ENCODE assay signal across 7 cellular contexts in the genomic region with DNA sequence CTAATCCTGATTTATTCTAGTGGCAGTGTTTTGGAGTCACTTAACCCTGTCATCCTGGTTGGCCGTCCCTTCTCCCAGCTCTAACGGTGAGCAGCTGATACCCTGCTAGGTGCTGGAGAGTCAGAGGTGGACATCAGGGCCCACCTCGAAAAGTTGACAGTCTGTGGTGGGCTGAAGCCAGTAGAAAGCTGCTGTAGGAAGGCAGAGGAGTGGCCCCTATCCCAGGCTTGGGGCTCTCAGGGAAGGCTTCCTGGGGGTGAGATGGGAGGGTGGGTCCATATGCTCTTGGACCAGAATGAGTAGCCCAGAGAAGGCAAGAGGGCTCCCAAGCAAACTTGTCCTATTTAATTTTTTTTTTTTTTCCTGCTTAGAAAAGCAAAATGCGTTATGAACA. TPM values are rescaled to one million over a fixed set of nuclear protein-coding genes. Genes with fewer than 3 reads are reported as not detected.
DNase-seq lines count a peak whose midpoint lies in the region; FAIRE-seq and TF ChIP-seq lines count a peak whose summit lies in the region.

No MANE protein-coding gene starts in this region.

- FAIRE-seq in small intestine (lab: Jason Lieb, UNC) = no peak

- H4K20me1 ChIP-seq in GM23248 (ENCODE audit: insufficient read depth) = peaks cover 28% of the 10 kb centered on the region

- in situ Hi-C loops in GM23248 (cut with MboI) = no loop called here

- TF ChIP-seq POLR2A in esophagus squamous epithelium (IDR thresholded peaks at IDR 0.05) = no peak

- H3K9ac ChIP-seq in GM23248 = peak overlapping the region; percentile 47
- peak overlapping the region in 2 of 3 donors; percentile 20 to 98 for H3K9ac ChIP-seq in skeletal muscle tissue (ENCODE audit: low read depth in 1 of 3, low read length in 3 of 3)

- peaks cover 46% of the 10 kb centered on the region for H3K79me2 ChIP-seq in GM23248 (ENCODE audit: insufficient read depth)

- peaks cover 29% of the 10 kb centered on the region for H3K4me1 ChIP-seq in GM23248 (ENCODE audit: insufficient read depth)
- peaks cover 10% of the 10 kb centered on the region for H3K4me1 ChIP-seq in SJCRH30
- H3K4me1 ChIP-seq in esophagus squamous epithelium = peaks cover 17 to 40% (median 27%) of the 10 kb centered on the region in 3 donors
- peaks cover 16 to 27% (median 23%) of the 10 kb centered on the region in 3 donors for H3K4me1 ChIP-seq in skeletal muscle tissue (ENCODE audit: control insufficient read depth in 3 of 3, insufficient read depth in 3 of 3, low read length in 3 of 3)
- H3K4me1 ChIP-seq in small intestine (ENCODE audit: control insufficient read depth in 2 of 2, insufficient read depth in 1 of 2, low read depth in 1 of 2, low read length in 1 of 2) = peaks cover 0 to 3% of the 10 kb centered on the region in 2 donors

- no peak overlapping the region for H3K27ac ChIP-seq in GM23248
- no peak overlapping the region for H3K27ac ChIP-seq in SJCRH30
- peak overlapping the region in 2 of 4 donors; percentile 94 to 99 for H3K27ac ChIP-seq in esophagus squamous epithelium
- no peak overlapping the region for H3K27ac ChIP-seq in skeletal muscle tissue (ENCODE audit: low read depth, low read length)
- no peak overlapping the region for H3K27ac ChIP-seq in small intestine (ENCODE audit: low read depth in 1 of 2, low read length in 1 of 2)

- H3K9me3 ChIP-seq in GM23248 (ENCODE audit: low read depth) (no peaks in the 10 kb centered on the region), SJCRH30 (replicated peaks) (no peaks in the 10 kb centered on the region), esophagus squamous epithelium (no peaks in the 10 kb centered on the region), skeletal muscle tissue (ENCODE audit: control insufficient read depth in 3 of 3, low read length in 3 of 3) (no peaks in the 10 kb centered on the region), small intestine (ENCODE audit: control insufficient read depth, low read depth) (no peaks in the 10 kb centered on the region)

- peak overlapping the region; percentile 88 for H2AFZ ChIP-seq in GM23248

- intact Hi-C loops in esophagus squamous epithelium (cut with DNase I) = no loop called here

- H3K4me3 ChIP-seq in GM23248 = peak overlapping the region; percentile 95
- H3K4me3 ChIP-seq in SJCRH30 = peak overlapping the region; percentile 98
- H3K4me3 ChIP-seq in esophagus squamous epithelium = peak overlapping the region in 3 of 4 donors; percentile 79 to 100 (median 91)
- H3K4me3 ChIP-seq in skeletal muscle tissue (ENCODE audit: low read length in 3 of 3) = peak overlapping the region; percentile 96 to 100 (median 98)
- no peak overlapping the region for H3K4me3 ChIP-seq in small intestine (ENCODE audit: low read depth in 1 of 2, low read length in 2 of 2)

- 58 to 66% methylated on average over 4 of the region's 4 CpGs for WGBS in GM23248 (ENCODE audit: low coverage in 1 of 2, low lambda C conversion rate in 2 of 2, missing lambda C conversion rate in 2 of 2), 2 experiments
- WGBS in esophagus squamous epithelium, 2 donors = 47 to 62% methylated on average over 4 of the region's 4 CpGs
- WGBS in small intestine, 3 donors = 46 to 62% (median 48%) methylated on average over 4 of the region's 4 CpGs

- H3K27me3 ChIP-seq in GM23248 (replicated peaks; ENCODE audit: insufficient read depth) = no peaks in the 10 kb centered on the region
- H3K27me3 ChIP-seq in SJCRH30 = no peaks in the 10 kb centered on the region
- H3K27me3 ChIP-seq in esophagus squamous epithelium = no peaks in the 10 kb centered on the region
- no peaks in the 10 kb centered on the region for H3K27me3 ChIP-seq in skeletal muscle tissue (ENCODE audit: control insufficient read depth in 3 of 3, insufficient read depth in 3 of 3, low read length in 3 of 3)
- no peaks in the 10 kb centered on the region for H3K27me3 ChIP-seq in small intestine (ENCODE audit: control insufficient read depth in 2 of 2, insufficient read depth in 2 of 2, low read length in 2 of 2)

- TF ChIP-seq CTCF in esophagus squamous epithelium (IDR thresholded peaks at IDR 0.05) = no peak

- peaks cover 34% of the 10 kb centered on the region for H3K36me3 ChIP-seq in GM23248 (ENCODE audit: low read depth)
- H3K36me3 ChIP-seq in SJCRH30 = peaks cover 44% of the 10 kb centered on the region
- peaks cover 0 to 30% (median 5%) of the 10 kb centered on the region in 3 donors for H3K36me3 ChIP-seq in esophagus squamous epithelium
- H3K36me3 ChIP-seq in skeletal muscle tissue (ENCODE audit: control insufficient read depth in 3 of 3, insufficient read depth in 3 of 3, low read length in 3 of 3) = peaks cover 10 to 27% (median 24%) of the 10 kb centered on the region in 3 donors
- peaks cover 2 to 7% of the 10 kb centered on the region in 2 donors for H3K36me3 ChIP-seq in small intestine (ENCODE audit: control insufficient read depth in 2 of 2, insufficient read depth in 2 of 2, low read length in 2 of 2)

- H3K9me2 ChIP-seq in GM23248 (ENCODE audit: insufficient read depth) = no peaks in the 10 kb centered on the region

- peak overlapping the region; percentile 39 for H3K4me2 ChIP-seq in GM23248 (ENCODE audit: unreplicated experiment)

- H3F3A ChIP-seq in GM23248 (ENCODE audit: insufficient read depth) = peaks cover 34% of the 10 kb centered on the region

- DNase-seq in GM23248 = peak; percentile 9
- no peak for DNase-seq in SJCRH30
- no peak for DNase-seq in esophagus squamous epithelium (lab: John Stamatoyannopoulos, UW)
- no peak for DNase-seq in small intestine
- no peak for DNase-seq in CD1c-positive myeloid dendritic cell (ENCODE audit: extremely low spot score)
- no peak for DNase-seq in NCI-H1105 (lab: John Stamatoyannopoulos, UW)

RNA-seq across cellular contexts. Expression of a gene that starts 0.5 kb away (rescaled TPM):
- 1,075 and 1,127 TPM in 2 replicates for total RNA-seq in GM23248 (2014; rRNA removed; shearing (Covaris generic))
- polyA plus RNA-seq in GM23248 (2016; fragmentation: Nextera tagmentation; extraction: Ambion mirVana) (733 and 750 TPM in 2 replicates), small intestine (1,000 to 10,000 TPM; 1,004 to 2,140 (median 1,631) TPM)
- total RNA-seq in SJCRH30 (2014; rRNA removed; shearing (Covaris generic)) = 3,395 and 3,707 TPM in 2 replicates
- total RNA-seq in esophagus squamous epithelium (1,000 to 10,000 TPM in 3 of 4 donors, 100 to 1,000 TPM in 1; 828 to 2,443 (median 1,463) TPM), skeletal muscle tissue (1,925 TPM)

RNA-seq across cellular contexts. Expression of a gene that starts 46.5 kb away (rescaled TPM):
- total RNA-seq in GM23248 (2014; rRNA removed; shearing (Covaris generic)) = 16.5 and 24.5 TPM in 2 replicates
- polyA plus RNA-seq in GM23248 (2016; fragmentation: Nextera tagmentation; extraction: Ambion mirVana) (18.7 and 20.0 TPM in 2 replicates), small intestine (1 to 10 TPM; 3.2 to 6.4 (median 4.5) TPM)
- total RNA-seq in SJCRH30 (2014; rRNA removed; shearing (Covaris generic)) = 22.4 and 31.6 TPM in 2 replicates
- total RNA-seq in esophagus squamous epithelium (10 to 100 TPM in 2 of 4 donors, 1 to 10 TPM in 2; 5.1 to 23.7 (median 9.0) TPM), skeletal muscle tissue (40.7 TPM)

Comparison
In these comparisons a context has a peak if more than half of its experiments do, and no peak if none do; other contexts are left out.
1. H3K4me3 ChIP-seq: peak in GM23248 (single experiment), SJCRH30 (single experiment), esophagus squamous epithelium (3 of 4) and skeletal muscle tissue (3 of 3); none in small intestine (0 of 2).